14 cellular contexts compared by ENCODE assay signal in genomic region chr2:112621792-112622527, GRCh38. TPM values are rescaled to one million over a fixed set of nuclear protein-coding genes. Genes with fewer than 3 reads are reported as not detected.
DNase-seq lines count a peak whose midpoint lies in the region; ATAC-seq and TF ChIP-seq lines count a peak whose summit lies in the region.
"Had no signal": no experiment of that assay in that cellular context is flagged by ENCODE, and none has a peak within 500 bp of the region (broad histone marks: within the 10 kb centered on the region; RNA-seq: fewer than 3 reads in every experiment).

No MANE protein-coding gene starts in this region.

- peaks cover 12% of the 10 kb centered on the region for H3K27me3 Mint-ChIP-seq in GM23338 (ENCODE audit: insufficient read depth, low read depth, poor library complexity)
- H3K27me3 Mint-ChIP-seq: activated naive CD8-positive, alpha-beta T cell; dendritic cell treated with granulocyte-macrophage colony-stimulating factor and Interleukin-4, amounts not matched to agents 40 ng/mL and 50 ng/mL, for 4 days had no signal

- no peaks in the 10 kb centered on the region; the same call in 1 of the 2 replicates for H3K4me1 ChIP-seq in GM23338 (ENCODE audit: insufficient read depth)

- no peaks in the 10 kb centered on the region for H3F3A ChIP-seq in GM23338 (replicated peaks; ENCODE audit: low read depth)

- peaks cover 14% of the 10 kb centered on the region for H3K4me1 Mint-ChIP-seq in GM23338

- DNase-seq in GM23338 (ENCODE audit: low spot score), result no peak
- peak; percentile 94 for DNase-seq in fibroblast of the aortic adventitia (ENCODE audit: low read depth)
- peak; percentile 78 for DNase-seq in skeletal muscle cell (ENCODE audit: low read depth)
- DNase-seq in NCI-H774 (lab: John Stamatoyannopoulos, UW), result no peak
- no peak for DNase-seq in NCI-H2171 treated with DMSO at 0.1 percent for 48 hours (lab: John Stamatoyannopoulos, UW)
- DNase-seq in activated T-cell treated with anti-CD3 and anti-CD28 coated beads for 4 hours, result no peak
- DNase-seq: COR-L47, T-helper 2 cell, thyroid gland had no signal

- WGBS in adipose tissue, 3 donors, result 81 to 82% (median 82%) methylated on average over 22 of the region's 22 CpGs

- TF ChIP-seq CTCF in GM23338 (conservative IDR thresholded peaks at IDR 0.05; ENCODE audit: low read depth in 2 of 2) (no peak), fibroblast of the aortic adventitia (IDR thresholded peaks at IDR 0.05; ENCODE audit: insufficient read depth, low read length) (no peak)

- H3K36me3 Mint-ChIP-seq in GM23338 (ENCODE audit: low read depth), result no peaks in the 10 kb centered on the region
- H3K36me3 Mint-ChIP-seq: activated naive CD8-positive, alpha-beta T cell had no signal

- H3K79me2 ChIP-seq in GM23338 (replicated peaks; ENCODE audit: insufficient read depth), result no peaks in the 10 kb centered on the region

- H3K36me3 ChIP-seq in GM23338 (ENCODE audit: insufficient read depth), result no peaks in the 10 kb centered on the region
- H3K36me3 ChIP-seq: right lobe of liver, thyroid gland had no signal

- no peaks in the 10 kb centered on the region for H3K9me2 ChIP-seq in GM23338 (ENCODE audit: insufficient read depth)

- no peaks in the 10 kb centered on the region for H3K27me3 ChIP-seq in GM23338 (ENCODE audit: insufficient read depth)
- H3K27me3 ChIP-seq: right lobe of liver, thyroid gland had no signal

- no peak overlapping the region for H3K4me2 ChIP-seq in GM23338

- no peak overlapping the region for H3K27ac ChIP-seq in GM23338 (ENCODE audit: low read depth)
- peak overlapping the region; percentile 65 for H3K27ac ChIP-seq in adipose tissue (ENCODE audit: low read depth, low read length)
- H3K27ac ChIP-seq: right lobe of liver, thyroid gland had no signal

- H2AFZ ChIP-seq in GM23338, result peak overlapping the region; percentile 85

- no peaks in the 10 kb centered on the region for H4K20me1 ChIP-seq in GM23338 (replicated peaks; ENCODE audit: insufficient read depth)

- no peak overlapping the region for H3K4me3 ChIP-seq in GM23338
- no peak overlapping the region for H3K4me3 ChIP-seq in fibroblast of the aortic adventitia (ENCODE audit: low read depth, low read length)
- peak overlapping the region; percentile 1 for H3K4me3 ChIP-seq in skeletal muscle cell (ENCODE audit: low read depth, low read length)
- H3K4me3 ChIP-seq: right lobe of liver, thyroid gland had no signal

- H3K9me3 Mint-ChIP-seq in GM23338, result no peaks in the 10 kb centered on the region
- H3K9me3 Mint-ChIP-seq: dendritic cell treated with granulocyte-macrophage colony-stimulating factor and Interleukin-4, amounts not matched to agents 40 ng/mL and 50 ng/mL, for 4 days had no signal

- H3K27ac Mint-ChIP-seq in GM23338, result peak overlapping the region; percentile 75; the same call in 1 of the 2 replicates
- H3K27ac Mint-ChIP-seq: activated naive CD8-positive, alpha-beta T cell; dendritic cell treated with granulocyte-macrophage colony-stimulating factor and Interleukin-4, amounts not matched to agents 40 ng/mL and 50 ng/mL, for 4 days had no signal

- peak; percentile 23; the same call in 2 of the 3 replicates for ATAC-seq in GM23338
- ATAC-seq in GM21737 (IDR thresholded peaks at IDR 0.05; ENCODE audit: unreplicated experiment), result no peak

- no peak overlapping the region for H3K4me3 Mint-ChIP-seq in GM23338
- H3K4me3 Mint-ChIP-seq: activated naive CD8-positive, alpha-beta T cell; dendritic cell treated with granulocyte-macrophage colony-stimulating factor and Interleukin-4, amounts not matched to agents 40 ng/mL and 50 ng/mL, for 4 days had no signal

TF ChIP-seq in GM23338, 12 proteins besides CTCF, POLR2A, EP300 and RAD21 (continues in another document):
- TF ChIP-seq ZNF462 (CRISPR knock-in tag; IDR thresholded peaks at IDR 0.05) (no peak), ZNF114 (CRISPR knock-in tag; IDR thresholded peaks at IDR 0.05) (no peak)

RNA-seq across cellular contexts. Expression of gene SLC20A1, which starts 23.8 kb away (rescaled TPM):
- 81.9 and 84.3 TPM in 2 replicates for total RNA-seq in GM23338 (2014; rRNA removed; shearing (Covaris generic))
- polyA plus RNA-seq in GM23338 (2016; fragmentation: Nextera tagmentation; extraction: Ambion mirVana) (50.1 and 52.9 TPM in 2 replicates), adipose tissue (10 to 100 TPM; 19.5 to 33.7 (median 31.3) TPM)
- 127 and 134 TPM in 2 replicates for total RNA-seq in fibroblast of the aortic adventitia (ENCODE audit: low replicate concordance)

RNA-seq across cellular contexts. Expression of gene CHCHD5, which starts 37.6 kb away (rescaled TPM):
- 15.5 and 18.7 TPM in 2 replicates for total RNA-seq in GM23338 (2014; rRNA removed; shearing (Covaris generic))
- 68.8 and 69.9 TPM in 2 replicates for polyA plus RNA-seq in GM23338 (2016; fragmentation: Nextera tagmentation; extraction: Ambion mirVana)
- polyA plus RNA-seq in adipose tissue, result 10 to 100 TPM; 37.1 to 50.0 (median 42.3) TPM
- 9.2 and 13.1 TPM in 2 replicates for total RNA-seq in fibroblast of the aortic adventitia (ENCODE audit: low replicate concordance)

Comparison
In these comparisons a context has a peak if more than half of its experiments do, and no peak if none do; other contexts are left out.
1. DNase-seq: peak in fibroblast of the aortic adventitia (single experiment) and skeletal muscle cell (single experiment); none in GM23338 (single experiment), NCI-H774 (single experiment), NCI-H2171 treated with DMSO at 0.1 percent for 48 hours (single experiment) and activated T-cell treated with anti-CD3 and anti-CD28 coated beads for 4 hours (single experiment).